In genomic region chr1:3015744-3016143, GRCh38 we compare ENCODE assay signal across 40 cellular contexts. TPM values are rescaled to one million over a fixed set of nuclear protein-coding genes. Genes with fewer than 3 reads are reported as not detected.
"Had no signal": no experiment of that assay in that cellular context is flagged by ENCODE, and none has a peak within 500 bp of the region (broad histone marks: within the 10 kb centered on the region; RNA-seq: fewer than 3 reads in every experiment).

No MANE protein-coding gene starts in this region.

- DNase-seq: activated CD4-positive, alpha-beta memory T cell treated with anti-CD3 and anti-CD28 coated beads, Interleukin-2, amount 10 ng/mL, durations not matched to agents 7 days and 5 days; activated CD4-positive, alpha-beta T cell treated with anti-CD3 and anti-CD28 coated beads for 1 hour; activated CD4-positive, alpha-beta T cell treated with anti-CD3 and anti-CD28 coated beads for 48 hours; activated CD4-positive, CD25-positive, alpha-beta regulatory T cell; activated CD8-positive, alpha-beta memory T cell treated with anti-CD3 and anti-CD28 coated beads for 24 hours; activated CD8-positive, alpha-beta memory T cell treated with anti-CD3 and anti-CD28 coated beads, Interleukin-2, amount 10 ng/mL, durations not matched to agents 7 days and 5 days; activated CD8-positive, alpha-beta memory T cell treated with anti-CD3 and anti-CD28 coated beads, Interleukin-2, amount 50 U/mL, for 48 hours; activated gamma-delta T cell; activated naive CD4-positive, alpha-beta T cell treated with Interleukin-2 at 50 U/mL for 16 hours; amygdala; body of pancreas; caudate nucleus; Kasumi-1; KG1; MG63; NCI-H1048; NCI-H1105 treated with DMSO at 0.1 percent for 48 hours; NCI-H1436; NCI-H1694; NCI-H2029; NCI-H510A; NCI-H526; NCI-H748 treated with DMSO at 0.1 percent for 48 hours; NK-92 treated with Interleukin-12 subunit alpha and Interleukin-12 subunit beta, amount 100 ng/mL, for 24 hours; PC-3; Peyer's patch; RPMI8226; SIG-M5; T-helper 17 cell; T1000; WERI-Rb-1 had no signal

- H3K27me3 ChIP-seq: body of pancreas, MG63, Peyer's patch had no signal

- H3K4me1 ChIP-seq: breast epithelium, Peyer's patch had no signal

- H3K27ac ChIP-seq: body of pancreas, breast epithelium, Peyer's patch, WERI-Rb-1 had no signal

- H3K4me1 Mint-ChIP-seq: activated CD4-positive, alpha-beta memory T cell treated with anti-CD3 and anti-CD28 coated beads, Interleukin-2, amount 10 ng/mL, durations not matched to agents 7 days and 5 days; activated CD8-positive, alpha-beta memory T cell treated with anti-CD3 and anti-CD28 coated beads, Interleukin-2, amount 10 ng/mL, durations not matched to agents 7 days and 5 days had no signal

- H3K4me3 Mint-ChIP-seq: activated CD4-positive, alpha-beta memory T cell treated with anti-CD3 and anti-CD28 coated beads, Interleukin-2, amount 10 ng/mL, durations not matched to agents 7 days and 5 days; activated CD8-positive, alpha-beta memory T cell treated with anti-CD3 and anti-CD28 coated beads, Interleukin-2, amount 10 ng/mL, durations not matched to agents 7 days and 5 days; activated naive CD8-positive, alpha-beta T cell; T-cell; T-helper 17 cell had no signal

- H3K27me3 Mint-ChIP-seq: activated CD4-positive, alpha-beta memory T cell treated with anti-CD3 and anti-CD28 coated beads, Interleukin-2, amount 10 ng/mL, durations not matched to agents 7 days and 5 days; activated CD8-positive, alpha-beta memory T cell treated with anti-CD3 and anti-CD28 coated beads, Interleukin-2, amount 10 ng/mL, durations not matched to agents 7 days and 5 days had no signal

- H3K9me3 Mint-ChIP-seq: activated CD4-positive, alpha-beta memory T cell treated with anti-CD3 and anti-CD28 coated beads, Interleukin-2, amount 10 ng/mL, durations not matched to agents 7 days and 5 days; activated T-helper 2 cell treated with anti-CD3 and anti-CD28 coated beads, Interferon-gamma antibody, Interleukin-2, Interleukin-4, amounts not matched to agents 10 μg/mL and 5 μg/mL and 100 μg/mL, durations not matched to agents 14 hours and 24 hours and 36 hours; T-cell had no signal

- H3K36me3 Mint-ChIP-seq: activated CD8-positive, alpha-beta memory T cell treated with anti-CD3 and anti-CD28 coated beads, Interleukin-2, amount 10 ng/mL, durations not matched to agents 7 days and 5 days; activated naive CD8-positive, alpha-beta T cell; T-cell had no signal

- H3K4me3 ChIP-seq: body of pancreas, breast epithelium, MG63, Peyer's patch had no signal

- H3K36me3 ChIP-seq: breast epithelium, MG63, Peyer's patch, WERI-Rb-1 had no signal

- H3K9me3 ChIP-seq: body of pancreas, breast epithelium, MG63, Peyer's patch had no signal

- ATAC-seq: activated CD8-positive, alpha-beta memory T cell treated with anti-CD3 and anti-CD28 coated beads, Interleukin-2, amount 10 ng/mL, durations not matched to agents 7 days and 5 days; body of pancreas; PC-3; Right ventricle myocardium inferior; SK-N-SH treated with all-trans-retinoic acid at 6 μM for 48 hours; T-cell; T-helper 17 cell had no signal

RNA-seq across cellular contexts. Expression of gene ACTRT2, which starts 5.5 kb away (rescaled TPM):
- total RNA-seq: activated CD4-positive, alpha-beta memory T cell treated with anti-CD3 and anti-CD28 coated beads, Interleukin-2, amount 10 ng/mL, durations not matched to agents 7 days and 5 days; activated CD8-positive, alpha-beta memory T cell treated with anti-CD3 and anti-CD28 coated beads, Interleukin-2, amount 10 ng/mL, durations not matched to agents 7 days and 5 days; activated T-helper 2 cell treated with anti-CD3 and anti-CD28 coated beads, Interferon-gamma antibody, Interleukin-2, Interleukin-4, amounts not matched to agents 10 μg/mL and 5 μg/mL and 100 μg/mL, durations not matched to agents 14 hours and 24 hours and 36 hours; astrocyte; body of pancreas; breast epithelium; PC-3; Peyer's patch; Right ventricle myocardium inferior; SK-MEL-5; T-cell; T-helper 17 cell had no signal
- polyA plus RNA-seq: adipose tissue had no signal

RNA-seq across cellular contexts. Expression of gene PRDM16, which starts 53.3 kb away (rescaled TPM):
- total RNA-seq: activated CD8-positive, alpha-beta memory T cell treated with anti-CD3 and anti-CD28 coated beads, Interleukin-2, amount 10 ng/mL, durations not matched to agents 7 days and 5 days; activated T-helper 2 cell treated with anti-CD3 and anti-CD28 coated beads, Interferon-gamma antibody, Interleukin-2, Interleukin-4, amounts not matched to agents 10 μg/mL and 5 μg/mL and 100 μg/mL, durations not matched to agents 14 hours and 24 hours and 36 hours; T-helper 17 cell had no signal
